In genomic region chr3:138935864-138936762, GRCh38 we compare ENCODE assay signal across 8 cellular contexts. TPM values are rescaled to one million over a fixed set of nuclear protein-coding genes. Genes with fewer than 3 reads are reported as not detected.
A peak's percentile ranks its signal among the peaks of the same experiment; 100 is the strongest.
DNase-seq lines count a peak whose midpoint lies in the region; ATAC-seq and FAIRE-seq lines count a peak whose summit lies in the region.

No MANE protein-coding gene starts in this region.

- peak; percentile 85 for ATAC-seq in left ventricle myocardium superior

- peak in 11 of 14 donors; percentile 6 to 71 (median 40) for DNase-seq in C1 segment of cervical spinal cord (lab: John Stamatoyannopoulos, UW)
- peak; percentile 58 for DNase-seq in GM19240 (ENCODE audit: insufficient read length, low spot score)
- peak; percentile 86 for DNase-seq in HTR-8/SVneo (ENCODE audit: insufficient read length, low spot score)
- DNase-seq in SKM-1 treated with dmso at 0.1 percent for 144 hours (lab: John Stamatoyannopoulos, UW; ENCODE audit: unreplicated experiment): peak; percentile 51
- DNase-seq in activated naive CD8-positive, alpha-beta T cell treated with anti-CD3 and anti-CD28 coated beads, Interleukin-2, amount 50 U/mL, for 16 hours (ENCODE audit: low read depth, low spot score): peak; percentile 36
- DNase-seq in left ventricle myocardium superior: peak; percentile 89
- peak; percentile 42 for DNase-seq in putamen (ENCODE audit: low spot score)
- DNase-seq in KG1 (lab: John Stamatoyannopoulos, UW): no peak

- FAIRE-seq in HTR-8/SVneo (lab: Jason Lieb, UNC): peak; percentile 33

- intact Hi-C loops in left ventricle myocardium superior (cut with micrococcal nuclease): no loop called here

RNA-seq across cellular contexts. Expression of gene FOXL2, which starts 10.8 kb away (rescaled TPM):
- total RNA-seq in left ventricle myocardium superior: not detected

RNA-seq across cellular contexts. Expression of gene FOXL2NB, which starts 10.9 kb away (rescaled TPM):
- not detected for total RNA-seq in left ventricle myocardium superior
